ENCODE assay signal across 17 cellular contexts in genomic region chr12:101779626-101780025, GRCh38. TPM values are rescaled to one million over a fixed set of nuclear protein-coding genes. Genes with fewer than 3 reads are reported as not detected.
A peak's percentile ranks its signal among the peaks of the same experiment; 100 is the strongest.
DNase-seq lines count a peak whose midpoint lies in the region; ATAC-seq and TF ChIP-seq lines count a peak whose summit lies in the region.
"Had no signal": no experiment of that assay in that cellular context is flagged by ENCODE, and none has a peak within 500 bp of the region (broad histone marks: within the 10 kb centered on the region; RNA-seq: fewer than 3 reads in every experiment).

No MANE protein-coding gene starts in this region.

- intact Hi-C loops in left colon (cut with DNase I, micrococcal nuclease) = loop anchor here in 1 of 2 donors (10.0 kb wide), 1 partner anchor 55 kb away; the partner anchor contains the start of gene GNPTAB
- intact Hi-C loops in heart left ventricle (cut with DNase I) = loop anchor here in 3 of 10 donors (5.0 to 10.0 kb wide), 3 partner anchors 58 to 375 kb away; partner anchors contain the start of gene ARL1 (in 1 of the 3)

- no peak overlapping the region for H3K9ac ChIP-seq in DND-41 (ENCODE audit: low read depth, low read length)

- no peaks in the 10 kb centered on the region for H4K20me1 ChIP-seq in DND-41 (ENCODE audit: insufficient read depth, low read length)

- no peaks in the 10 kb centered on the region for H3K27me3 Mint-ChIP-seq in T-helper 2 cell treated with Interferon-gamma antibody and Interleukin-4, amounts not matched to agents 5 μg/mL and 100 μg/mL, for 36 hours (ENCODE audit: low read depth)

- H3K36me3 ChIP-seq in DND-41 (ENCODE audit: insufficient read depth, low read length) = peaks cover 61% of the 10 kb centered on the region
- peaks cover 0 to 58% (median 24%) of the 10 kb centered on the region in 9 donors for H3K36me3 ChIP-seq in heart left ventricle

- ATAC-seq in DND-41 (ENCODE audit: insufficient read depth, low read depth) (no peak), left colon (peak; percentile 19), heart left ventricle (no peak)

- H3K4me1 ChIP-seq in DND-41 (ENCODE audit: insufficient read depth, low read length) (peaks cover 31% of the 10 kb centered on the region), heart left ventricle (peaks cover 0 to 33% (median 3%) of the 10 kb centered on the region in 12 donors)

- no peak overlapping the region for H2AFZ ChIP-seq in DND-41 (ENCODE audit: low read depth, low read length)

- H3K27me3 ChIP-seq in DND-41 (ENCODE audit: insufficient read depth, low read length, poor library complexity) (no peaks in the 10 kb centered on the region), heart left ventricle (no peaks in the 10 kb centered on the region)

- no peak overlapping the region for H3K4me3 ChIP-seq in DND-41 (ENCODE audit: low read depth in 1 of 2, low read length in 2 of 2)
- H3K4me3 ChIP-seq in heart left ventricle = no peak overlapping the region

- H3K79me2 ChIP-seq in DND-41 (ENCODE audit: insufficient read depth, low read length) = no peaks in the 10 kb centered on the region

- H3K27ac ChIP-seq in DND-41 (ENCODE audit: low read length) = 0 out of 2 replicates have a peak overlapping the region, but pooled peaks have one; percentile 4
- H3K27ac ChIP-seq in heart left ventricle = no peak overlapping the region
- H3K27ac ChIP-seq: C4-2B had no signal

- no peak for DNase-seq in T-helper 2 cell treated with Interferon-gamma antibody and Interleukin-4, amounts not matched to agents 5 μg/mL and 100 μg/mL, for 36 hours (ENCODE audit: low spot score)
- DNase-seq in T-helper 2 cell = no peak
- no peak for DNase-seq in DND-41
- DNase-seq in NCI-H748 (lab: John Stamatoyannopoulos, UW; ENCODE audit: unreplicated experiment) = peak; percentile 85
- no peak for DNase-seq in left colon
- DNase-seq in cerebellum (ENCODE audit: low spot score) = no peak
- no peak for DNase-seq in heart left ventricle
- DNase-seq: KG1, NCI-H1694, NCI-H2107, NCI-H226, NCI-H526 treated with DMSO at 0.1 percent for 48 hours, RPMI8226, SIG-M5 had no signal

- H3K36me3 Mint-ChIP-seq in T-helper 2 cell treated with Interferon-gamma antibody and Interleukin-4, amounts not matched to agents 5 μg/mL and 100 μg/mL, for 36 hours (ENCODE audit: low read depth) = peaks cover 50% of the 10 kb centered on the region

- no peak overlapping the region for H3K4me2 ChIP-seq in DND-41 (ENCODE audit: insufficient read depth, low read length)

- H3K27ac Mint-ChIP-seq in T-helper 2 cell treated with Interferon-gamma antibody and Interleukin-4, amounts not matched to agents 5 μg/mL and 100 μg/mL, for 36 hours = peak overlapping the region; percentile 32

- no peak for TF ChIP-seq CTCF in DND-41 (IDR thresholded peaks at IDR 0.05; ENCODE audit: borderline replicate concordance, extremely low read depth, low read length, poor library complexity, severe bottlenecking)
- TF ChIP-seq CTCF in heart left ventricle (IDR thresholded peaks at IDR 0.05) = no peak

- H3K4me1 Mint-ChIP-seq in T-helper 2 cell treated with Interferon-gamma antibody and Interleukin-4, amounts not matched to agents 5 μg/mL and 100 μg/mL, for 36 hours (ENCODE audit: low read depth) = peaks cover 59% of the 10 kb centered on the region

- 93 to 97% (median 94%) methylated on average over 6 of the region's 6 CpGs for WGBS in heart left ventricle, 4 donors

- no peak overlapping the region for H3K4me3 Mint-ChIP-seq in T-helper 2 cell treated with Interferon-gamma antibody and Interleukin-4, amounts not matched to agents 5 μg/mL and 100 μg/mL, for 36 hours

- H3K9me3 Mint-ChIP-seq in T-helper 2 cell treated with Interferon-gamma antibody and Interleukin-4, amounts not matched to agents 5 μg/mL and 100 μg/mL, for 36 hours = no peaks in the 10 kb centered on the region

- TF ChIP-seq POLR2A in heart left ventricle (IDR thresholded peaks at IDR 0.05) = no peak

- no peaks in the 10 kb centered on the region for H3K9me3 ChIP-seq in DND-41 (ENCODE audit: insufficient read depth, low read length, severe bottlenecking)
- H3K9me3 ChIP-seq in heart left ventricle = no peaks in the 10 kb centered on the region

RNA-seq across cellular contexts. Expression of gene SYCP3, which starts 40.4 kb away (rescaled TPM):
- total RNA-seq in left colon (under 1 TPM; 0.15 to 0.20 TPM), cerebellum (1.3 TPM), heart left ventricle (not detected)
- under 1 TPM in 1 of 2 donors, not detected in 1; 0.04 TPM for polyA plus RNA-seq in heart left ventricle
- total RNA-seq: Daoy, M059J had no signal

RNA-seq across cellular contexts. Expression of gene GNPTAB, which starts 51.1 kb away (rescaled TPM):
- total RNA-seq in left colon = 10 to 100 TPM; 90.2 to 95.1 TPM
- 89.6 TPM for total RNA-seq in cerebellum
- total RNA-seq in heart left ventricle = 10 to 100 TPM; 23.5 to 61.2 (median 45.9) TPM
- 10 to 100 TPM; 18.0 to 24.0 TPM for polyA plus RNA-seq in heart left ventricle
